In genomic region chr17:49968380-49969133, GRCh38 we compare ENCODE assay signal across 8 cellular contexts. TPM values are rescaled to one million over a fixed set of nuclear protein-coding genes. Genes with fewer than 3 reads are reported as not detected.
DNase-seq lines count a peak whose midpoint lies in the region; ATAC-seq and TF ChIP-seq lines count a peak whose summit lies in the region.

No MANE protein-coding gene starts in this region.

- peak overlapping the region; percentile 70 for H3K27ac ChIP-seq in HUES48 (ENCODE audit: low read depth, low read length)

- ATAC-seq in Right ventricle myocardium superior (ENCODE audit: poor library complexity) (peak; percentile 82), GM21529 (IDR thresholded peaks at IDR 0.05; ENCODE audit: unreplicated experiment) (no peak)

- H3K9ac ChIP-seq in HUES48 (ENCODE audit: low read depth, low read length): peak overlapping the region; percentile 45; the same call in 1 of the 2 replicates

- peaks cover 100% of the 10 kb centered on the region for H3K27me3 ChIP-seq in HUES48 (ENCODE audit: control insufficient read depth, insufficient read depth, low read length)

- intact Hi-C loops in Right ventricle myocardium superior (cut with DNase I): no loop called here

- no peaks in the 10 kb centered on the region; the same call in 1 of the 2 replicates for H3K9me3 ChIP-seq in HUES48 (ENCODE audit: control insufficient read depth, insufficient read depth, low read length)

- peak; percentile 86 for DNase-seq in GM10266 (ENCODE audit: extremely low spot score)
- DNase-seq in SIG-M5 (lab: John Stamatoyannopoulos, UW): peak; percentile 28
- DNase-seq in activated gamma-delta T cell treated with Interleukin-2 at 50 U/mL for 16 hours: peak; percentile 59
- peak; percentile 83 for DNase-seq in Right ventricle myocardium superior
- DNase-seq in retina: peak; percentile 73
- no peak for DNase-seq in inferior parietal cortex (ENCODE audit: extremely low spot score)

- no peaks in the 10 kb centered on the region for H3K36me3 ChIP-seq in HUES48 (ENCODE audit: control insufficient read depth, insufficient read depth, low read length)

- TF ChIP-seq CTCF in GM10266 (IDR thresholded peaks at IDR 0.05; ENCODE audit: control insufficient read depth, insufficient read depth, low read depth, missing control alignments): no peak

- peak overlapping the region; percentile 88 for H3K4me3 ChIP-seq in HUES48 (ENCODE audit: low read depth, low read length)

- H3K4me1 ChIP-seq in HUES48 (ENCODE audit: control insufficient read depth, insufficient read depth, low read length): peaks cover 38% of the 10 kb centered on the region

RNA-seq across cellular contexts. Expression of gene DLX4, which starts 0.4 kb away (rescaled TPM):
- total RNA-seq in Right ventricle myocardium superior: not detected

RNA-seq across cellular contexts. Expression of gene DLX3, which starts 26.5 kb away (rescaled TPM):
- total RNA-seq in Right ventricle myocardium superior: not detected
